ENCODE assay signal across 8 cellular contexts in genomic region chr4:85427123-85427522, GRCh38.
"Had no signal": no experiment of that assay in that cellular context is flagged by ENCODE, and none has a peak within 500 bp of the region (broad histone marks: within the 10 kb centered on the region; RNA-seq: fewer than 3 reads in every experiment).

No MANE protein-coding gene starts in this region.

- H3K9me3 Mint-ChIP-seq: IgD-negative memory B cell had no signal

- H3K4me3 ChIP-seq: K562 had no signal

- H3K27ac ChIP-seq: HL-60 had no signal

- ATAC-seq: HepG2, K562 had no signal

- DNase-seq: IMR-90, KBM-7, KG1 had no signal

- H3K27ac Mint-ChIP-seq: IgD-negative memory B cell had no signal

- H3K4me3 Mint-ChIP-seq: IgD-negative memory B cell had no signal

- H3K27me3 Mint-ChIP-seq: IgD-negative memory B cell had no signal

- FAIRE-seq: HepG2, HTR-8/SVneo, K562 had no signal
